8 cellular contexts compared by ENCODE assay signal in the genomic region with DNA sequence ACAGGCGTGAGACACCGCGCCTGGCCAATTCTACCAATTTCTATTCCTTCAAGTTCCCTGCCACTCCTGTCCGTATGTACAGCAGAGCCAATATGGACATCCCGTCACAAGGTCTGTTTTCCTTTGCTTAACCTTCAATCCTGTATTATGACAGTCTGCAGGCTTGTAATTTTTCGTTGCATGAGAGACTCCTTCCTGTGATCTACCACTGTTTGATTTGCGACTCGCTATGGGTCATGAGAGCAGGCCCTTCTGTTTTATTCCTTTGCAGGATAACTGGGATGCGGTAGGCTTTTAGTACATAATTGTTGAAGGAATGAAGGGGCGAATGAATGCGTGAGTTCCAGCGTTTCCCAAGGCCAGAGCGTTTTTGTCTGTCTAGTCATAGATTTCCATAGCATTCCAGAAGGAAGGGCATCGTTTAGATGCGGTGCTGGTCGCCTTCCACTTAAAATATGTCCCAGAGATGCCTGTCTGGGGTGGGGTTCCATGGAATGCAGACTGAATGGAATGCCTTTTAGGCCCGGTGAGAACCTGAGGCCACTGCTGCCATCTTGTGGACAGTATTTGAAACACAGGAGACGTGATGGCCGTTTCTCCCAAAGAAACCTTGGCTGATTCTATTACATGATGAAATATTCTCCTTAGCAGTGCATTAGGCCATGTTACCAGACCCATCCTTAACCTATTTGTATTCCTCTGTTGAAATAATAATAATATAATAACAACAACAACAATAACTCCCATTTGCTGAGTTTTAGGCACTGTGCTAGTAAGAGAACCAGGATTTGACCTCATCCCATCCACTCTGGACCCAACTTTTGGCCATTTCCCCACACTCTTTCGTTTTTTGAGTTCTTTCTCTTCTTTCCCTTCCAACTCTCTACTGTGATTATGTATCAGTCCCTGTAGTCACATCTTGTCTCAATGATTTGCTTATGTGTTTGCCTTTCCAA.
DNase-seq lines count a peak whose midpoint lies in the region; ATAC-seq and TF ChIP-seq lines count a peak whose summit lies in the region.

No MANE protein-coding gene starts in this region.

- TF ChIP-seq CTCF in WERI-Rb-1 (IDR thresholded peaks at IDR 0.05; ENCODE audit: low read depth, low read length) (peak; percentile 76), choroid plexus epithelial cell (conservative IDR thresholded peaks at IDR 0.05; ENCODE audit: low read depth, low read length) (peak; percentile 88)

- no peaks in the 10 kb centered on the region for H3K36me3 ChIP-seq in WERI-Rb-1

- H3K27ac ChIP-seq in WERI-Rb-1: no peak overlapping the region

- H3K4me3 ChIP-seq in WERI-Rb-1 (ENCODE audit: low read depth, low read length): no peak overlapping the region
- no peak overlapping the region for H3K4me3 ChIP-seq in choroid plexus epithelial cell (ENCODE audit: low read depth, low read length)

- no peaks in the 10 kb centered on the region for H3K9me3 ChIP-seq in WERI-Rb-1 (ENCODE audit: severe bottlenecking)

- H3K27me3 ChIP-seq in WERI-Rb-1 (ENCODE audit: insufficient read depth, low read depth, severe bottlenecking): no peaks in the 10 kb centered on the region

- DNase-seq in NCI-H82 (lab: John Stamatoyannopoulos, UW) (peak; percentile 69), NCI-H82 treated with DMSO at 0.1 percent for 48 hours (lab: John Stamatoyannopoulos, UW; ENCODE audit: unreplicated experiment) (no peak), NCI-H1105 treated with DMSO at 0.1 percent for 48 hours (lab: John Stamatoyannopoulos, UW) (peak; percentile 36), WERI-Rb-1 (peak; percentile 61), choroid plexus epithelial cell (ENCODE audit: low read depth) (peak; percentile 89), left lobe of liver (ENCODE audit: low spot score) (peak; percentile 74)
- peak; percentile 32 to 46 for DNase-seq in stimulated activated CD4-positive, alpha-beta T cell treated with anti-CD3 and anti-CD28 coated beads, Interleukin-4, amount 100 ng/mL, for 48 hours (ENCODE audit: low read depth in 2 of 2)

- ATAC-seq in left lobe of liver (peak; percentile 100), GM18517 (IDR thresholded peaks at IDR 0.05; ENCODE audit: unreplicated experiment) (no peak)
